In the genomic region with DNA sequence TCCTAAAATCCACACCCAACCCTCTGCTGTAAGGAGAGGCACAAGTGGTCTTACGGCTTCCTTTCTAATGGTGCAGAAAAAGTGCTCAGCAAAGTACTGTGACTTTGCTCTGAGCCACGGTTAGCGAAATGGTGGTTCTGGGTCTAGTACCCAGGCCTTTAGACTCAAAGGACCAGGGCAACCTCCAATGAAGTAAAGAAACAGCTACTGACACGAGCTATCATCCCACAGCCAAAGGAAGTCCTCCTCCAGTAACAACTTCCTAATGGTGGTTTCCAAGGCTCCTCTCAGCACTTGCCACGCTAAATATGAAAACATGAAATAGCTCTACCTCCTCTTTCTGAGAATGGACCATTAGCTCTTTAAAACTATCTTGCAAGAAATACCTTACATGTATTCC, we compare ENCODE assay signal across 9 cellular contexts.
DNase-seq lines count a peak whose midpoint lies in the region; ATAC-seq and TF ChIP-seq lines count a peak whose summit lies in the region.
"Had no signal": no experiment of that assay in that cellular context is flagged by ENCODE, and none has a peak within 500 bp of the region (broad histone marks: within the 10 kb centered on the region; RNA-seq: fewer than 3 reads in every experiment).

No MANE protein-coding gene starts in this region.

- no peak overlapping the region for H3K4me3 ChIP-seq in right lobe of liver

- peaks cover 0 to 9% (median 6%) of the 10 kb centered on the region in 4 donors for H3K36me3 ChIP-seq in right lobe of liver

- no peak for TF ChIP-seq POLR2A in right lobe of liver (IDR thresholded peaks at IDR 0.05)

- H3K4me1 Mint-ChIP-seq in activated CD4-positive, alpha-beta T cell treated with anti-CD3 and anti-CD28 coated beads, Interleukin-2, amount 10 ng/mL, durations not matched to agents 7 days and 5 days: peaks cover 99% of the 10 kb centered on the region
- peaks cover 96% of the 10 kb centered on the region for H3K4me1 Mint-ChIP-seq in activated CD4-positive, alpha-beta memory T cell treated with anti-CD3 and anti-CD28 coated beads for 36 hours (ENCODE audit: low read depth)
- peaks cover 100% of the 10 kb centered on the region for H3K4me1 Mint-ChIP-seq in stimulated activated naive CD8-positive, alpha-beta T cell treated with anti-CD3 and anti-CD28 coated beads, Interleukin-15, amount 100 ng/mL, for 72 hours
- H3K4me1 Mint-ChIP-seq in CD14-positive monocyte: peaks cover 7% of the 10 kb centered on the region

- CTCF ChIA-PET in activated CD4-positive, alpha-beta T cell treated with anti-CD3 and anti-CD28 coated beads, Interleukin-2, amount 10 ng/mL, durations not matched to agents 7 days and 5 days (lab: Charles Lee): interaction anchor here (1.0 to 1.7 kb wide), 8 partner anchors 10 to 307 kb away, joined by 3 to 6 read pairs (median 4); no protein-coding TSS in a partner anchor
- CTCF ChIA-PET in activated CD4-positive, alpha-beta memory T cell treated with anti-CD3 and anti-CD28 coated beads for 36 hours (lab: Charles Lee): interaction anchor here (0.9 to 7.6 kb wide), 18 partner anchors 10 to 366 kb away, joined by 3 to 54 read pairs (median 4); no protein-coding TSS in a partner anchor

- H3K9me3 ChIP-seq in right lobe of liver: no peaks in the 10 kb centered on the region

- no peaks in the 10 kb centered on the region for H3K27me3 Mint-ChIP-seq in activated CD4-positive, alpha-beta T cell treated with anti-CD3 and anti-CD28 coated beads, Interleukin-2, amount 10 ng/mL, durations not matched to agents 7 days and 5 days
- no peaks in the 10 kb centered on the region for H3K27me3 Mint-ChIP-seq in activated CD4-positive, alpha-beta memory T cell treated with anti-CD3 and anti-CD28 coated beads for 36 hours
- no peaks in the 10 kb centered on the region for H3K27me3 Mint-ChIP-seq in stimulated activated naive CD8-positive, alpha-beta T cell treated with anti-CD3 and anti-CD28 coated beads, Interleukin-15, amount 100 ng/mL, for 72 hours
- H3K27me3 Mint-ChIP-seq in CD14-positive monocyte (ENCODE audit: low read depth in 3 of 3): peaks cover 1 to 2% (median 1%) of the 10 kb centered on the region in 3 donors

- POLR2A ChIA-PET in activated CD4-positive, alpha-beta T cell treated with anti-CD3 and anti-CD28 coated beads, Interleukin-2, amount 10 ng/mL, durations not matched to agents 7 days and 5 days (lab: Charles Lee): interaction anchor here (0.7 kb wide), 1 partner anchor 32 kb away, joined by 4 read pairs; no protein-coding TSS in a partner anchor
- POLR2A ChIA-PET in activated CD4-positive, alpha-beta memory T cell treated with anti-CD3 and anti-CD28 coated beads for 36 hours (lab: Charles Lee): interaction anchor here (0.7 to 1.6 kb wide), 20 partner anchors 8 to 229 kb away, joined by 3 to 8 read pairs (median 4); a partner anchor contains a TSS

- intact Hi-C loops in activated CD4-positive, alpha-beta memory T cell treated with anti-CD3 and anti-CD28 coated beads for 36 hours (cut with micrococcal nuclease): loop anchor here (5.0 kb wide), 1 partner anchor 367 kb away; no protein-coding TSS in a partner anchor
- intact Hi-C loops in right lobe of liver (cut with DNase I): no loop called here
- intact Hi-C loops in CD14-positive monocyte (cut with micrococcal nuclease): no loop called here

- H3K36me3 Mint-ChIP-seq in activated CD4-positive, alpha-beta T cell treated with anti-CD3 and anti-CD28 coated beads, Interleukin-2, amount 10 ng/mL, durations not matched to agents 7 days and 5 days (ENCODE audit: low read depth): peaks cover 100% of the 10 kb centered on the region
- peaks cover 100% of the 10 kb centered on the region for H3K36me3 Mint-ChIP-seq in activated CD4-positive, alpha-beta memory T cell treated with anti-CD3 and anti-CD28 coated beads for 36 hours
- peaks cover 37 to 55% of the 10 kb centered on the region in 2 donors for H3K36me3 Mint-ChIP-seq in CD14-positive monocyte

- peak overlapping the region; percentile 55 for H3K4me3 Mint-ChIP-seq in activated CD4-positive, alpha-beta T cell treated with anti-CD3 and anti-CD28 coated beads, Interleukin-2, amount 10 ng/mL, durations not matched to agents 7 days and 5 days
- peak overlapping the region; percentile 70 for H3K4me3 Mint-ChIP-seq in activated CD4-positive, alpha-beta memory T cell treated with anti-CD3 and anti-CD28 coated beads for 36 hours
- H3K4me3 Mint-ChIP-seq in stimulated activated naive CD8-positive, alpha-beta T cell treated with anti-CD3 and anti-CD28 coated beads, Interleukin-15, amount 100 ng/mL, for 72 hours: peak overlapping the region; percentile 69 to 84
- no peak overlapping the region for H3K4me3 Mint-ChIP-seq in CD14-positive monocyte

- H3K9me3 Mint-ChIP-seq in activated CD4-positive, alpha-beta T cell treated with anti-CD3 and anti-CD28 coated beads, Interleukin-2, amount 10 ng/mL, durations not matched to agents 7 days and 5 days: no peaks in the 10 kb centered on the region
- no peaks in the 10 kb centered on the region for H3K9me3 Mint-ChIP-seq in activated CD4-positive, alpha-beta memory T cell treated with anti-CD3 and anti-CD28 coated beads for 36 hours
- no peaks in the 10 kb centered on the region for H3K9me3 Mint-ChIP-seq in stimulated activated naive CD8-positive, alpha-beta T cell treated with anti-CD3 and anti-CD28 coated beads, Interleukin-15, amount 100 ng/mL, for 72 hours
- H3K9me3 Mint-ChIP-seq in CD14-positive monocyte: no peaks in the 10 kb centered on the region

- H3K27me3 ChIP-seq in right lobe of liver: no peaks in the 10 kb centered on the region

- peak; percentile 24 for DNase-seq in activated CD4-positive, alpha-beta T cell treated with anti-CD3 and anti-CD28 coated beads, Interleukin-2, amount 10 ng/mL, durations not matched to agents 7 days and 5 days
- no peak for DNase-seq in activated CD4-positive, alpha-beta T cell treated with anti-CD3 and anti-CD28 coated beads for 4 hours
- no peak for DNase-seq in activated CD4-positive, alpha-beta memory T cell treated with anti-CD3 and anti-CD28 coated beads for 36 hours
- DNase-seq in right lobe of liver (no peak), activated gamma-delta T cell treated with Interleukin-2 at 50 U/mL for 16 hours (no peak), anterior cingulate cortex (lab: John Stamatoyannopoulos, UW) (no peak), CD14-positive monocyte (ENCODE audit: low spot score) (no peak)
- peak in 1 of 2 donors; percentile 25 for DNase-seq in stimulated activated naive CD8-positive, alpha-beta T cell treated with anti-CD3 and anti-CD28 coated beads, Interleukin-15, amount 100 ng/mL, for 72 hours
- DNase-seq: stimulated activated CD4-positive, alpha-beta T cell treated with anti-CD3 and anti-CD28 coated beads, Interleukin-4, amount 100 ng/mL, for 1 hour had no signal

- TF ChIP-seq CTCF in right lobe of liver (IDR thresholded peaks at IDR 0.05): no peak
- no peak for TF ChIP-seq CTCF in CD14-positive monocyte (IDR thresholded peaks at IDR 0.05)

- H3K27ac Mint-ChIP-seq in activated CD4-positive, alpha-beta T cell treated with anti-CD3 and anti-CD28 coated beads, Interleukin-2, amount 10 ng/mL, durations not matched to agents 7 days and 5 days: peak overlapping the region; percentile 91
- peak overlapping the region; percentile 99 for H3K27ac Mint-ChIP-seq in activated CD4-positive, alpha-beta memory T cell treated with anti-CD3 and anti-CD28 coated beads for 36 hours
- H3K27ac Mint-ChIP-seq in stimulated activated naive CD8-positive, alpha-beta T cell treated with anti-CD3 and anti-CD28 coated beads, Interleukin-15, amount 100 ng/mL, for 72 hours: peak overlapping the region; percentile 84 to 96
- H3K27ac Mint-ChIP-seq in CD14-positive monocyte: no peak overlapping the region

- no peaks in the 10 kb centered on the region for H3K4me1 ChIP-seq in right lobe of liver

- 49% methylated on average over 5 of the region's 5 CpGs for WGBS in right lobe of liver (ENCODE audit: insufficient coverage, low coverage, low lambda C conversion rate, missing lambda C conversion rate)

- no peak for ATAC-seq in right lobe of liver
- no peak for ATAC-seq in stimulated activated naive CD8-positive, alpha-beta T cell treated with anti-CD3 and anti-CD28 coated beads, Interleukin-15, amount 100 ng/mL, for 72 hours

- peak overlapping the region in 2 of 3 donors; percentile 33 to 37 for H3K27ac ChIP-seq in right lobe of liver

Comparison
In these comparisons a context has a peak if more than half of its experiments do, and no peak if none do; other contexts are left out.
1. H3K27ac Mint-ChIP-seq: peak in activated CD4-positive, alpha-beta T cell treated with anti-CD3 and anti-CD28 coated beads, Interleukin-2, amount 10 ng/mL, durations not matched to agents 7 days and 5 days (single experiment), activated CD4-positive, alpha-beta memory T cell treated with anti-CD3 and anti-CD28 coated beads for 36 hours (single experiment) and stimulated activated naive CD8-positive, alpha-beta T cell treated with anti-CD3 and anti-CD28 coated beads, Interleukin-15, amount 100 ng/mL, for 72 hours (2 of 2); none in CD14-positive monocyte (0 of 7).
2. H3K4me3 Mint-ChIP-seq: peak in activated CD4-positive, alpha-beta T cell treated with anti-CD3 and anti-CD28 coated beads, Interleukin-2, amount 10 ng/mL, durations not matched to agents 7 days and 5 days (single experiment), activated CD4-positive, alpha-beta memory T cell treated with anti-CD3 and anti-CD28 coated beads for 36 hours (single experiment) and stimulated activated naive CD8-positive, alpha-beta T cell treated with anti-CD3 and anti-CD28 coated beads, Interleukin-15, amount 100 ng/mL, for 72 hours (2 of 2); none in CD14-positive monocyte (0 of 2).